Comparison of ENCODE assay signal across 3 cellular contexts in genomic region chr17:42695500-42695899, GRCh38.
TF ChIP-seq lines count a peak whose summit lies in the region.

No MANE protein-coding gene starts in this region.

TF ChIP-seq in SK-N-SH, 30 proteins besides CTCF, POLR2A, EP300 and RAD21 (continues in another document):
- TF ChIP-seq FOXJ3 (CRISPR knock-in tag; IDR thresholded peaks at IDR 0.05) (no peak), RXRA (IDR thresholded peaks at IDR 0.05; ENCODE audit: borderline replicate concordance, low read depth) (no peak), CHD2 (IDR thresholded peaks at IDR 0.05; ENCODE audit: low read length, partially characterized antibody) (no peak), MXI1 (IDR thresholded peaks at IDR 0.05; ENCODE audit: low read depth, low read length) (no peak), TAF1 (IDR thresholded peaks at IDR 0.05; ENCODE audit: borderline replicate concordance, low read depth, low read length) (no peak), TCF12 (IDR thresholded peaks at IDR 0.05) (no peak), SMC3 (IDR thresholded peaks at IDR 0.05; ENCODE audit: low read depth, low read length) (no peak), POLR2AphosphoS5 (IDR thresholded peaks at IDR 0.05; ENCODE audit: low read depth, low read length) (no peak), IRF3 (IDR thresholded peaks at IDR 0.05; ENCODE audit: low read depth, low read length) (no peak), GABPA (IDR thresholded peaks at IDR 0.05; ENCODE audit: low read depth) (no peak), MAX (IDR thresholded peaks at IDR 0.05; ENCODE audit: low read depth) (no peak), FOSL2 (IDR thresholded peaks at IDR 0.05; ENCODE audit: borderline replicate concordance, low read depth) (no peak), FOXM1 (IDR thresholded peaks at IDR 0.05; ENCODE audit: low read depth) (no peak), RCOR1 (IDR thresholded peaks at IDR 0.05; ENCODE audit: low read length) (no peak), NFIC (IDR thresholded peaks at IDR 0.05; ENCODE audit: borderline replicate concordance) (no peak)
- TF ChIP-seq, protein P1, sequence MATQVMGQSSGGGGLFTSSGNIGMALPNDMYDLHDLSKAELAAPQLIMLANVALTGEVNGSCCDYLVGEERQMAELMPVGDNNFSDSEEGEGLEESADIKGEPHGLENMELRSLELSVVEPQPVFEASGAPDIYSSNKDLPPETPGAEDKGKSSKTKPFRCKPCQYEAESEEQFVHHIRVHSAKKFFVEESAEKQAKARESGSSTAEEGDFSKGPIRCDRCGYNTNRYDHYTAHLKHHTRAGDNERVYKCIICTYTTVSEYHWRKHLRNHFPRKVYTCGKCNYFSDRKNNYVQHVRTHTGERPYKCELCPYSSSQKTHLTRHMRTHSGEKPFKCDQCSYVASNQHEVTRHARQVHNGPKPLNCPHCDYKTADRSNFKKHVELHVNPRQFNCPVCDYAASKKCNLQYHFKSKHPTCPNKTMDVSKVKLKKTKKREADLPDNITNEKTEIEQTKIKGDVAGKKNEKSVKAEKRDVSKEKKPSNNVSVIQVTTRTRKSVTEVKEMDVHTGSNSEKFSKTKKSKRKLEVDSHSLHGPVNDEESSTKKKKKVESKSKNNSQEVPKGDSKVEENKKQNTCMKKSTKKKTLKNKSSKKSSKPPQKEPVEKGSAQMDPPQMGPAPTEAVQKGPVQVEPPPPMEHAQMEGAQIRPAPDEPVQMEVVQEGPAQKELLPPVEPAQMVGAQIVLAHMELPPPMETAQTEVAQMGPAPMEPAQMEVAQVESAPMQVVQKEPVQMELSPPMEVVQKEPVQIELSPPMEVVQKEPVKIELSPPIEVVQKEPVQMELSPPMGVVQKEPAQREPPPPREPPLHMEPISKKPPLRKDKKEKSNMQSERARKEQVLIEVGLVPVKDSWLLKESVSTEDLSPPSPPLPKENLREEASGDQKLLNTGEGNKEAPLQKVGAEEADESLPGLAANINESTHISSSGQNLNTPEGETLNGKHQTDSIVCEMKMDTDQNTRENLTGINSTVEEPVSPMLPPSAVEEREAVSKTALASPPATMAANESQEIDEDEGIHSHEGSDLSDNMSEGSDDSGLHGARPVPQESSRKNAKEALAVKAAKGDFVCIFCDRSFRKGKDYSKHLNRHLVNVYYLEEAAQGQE (IDR thresholded peaks at IDR 0.05; ENCODE audit: low read depth, low read length), result no peak
- TF ChIP-seq, protein P2, sequence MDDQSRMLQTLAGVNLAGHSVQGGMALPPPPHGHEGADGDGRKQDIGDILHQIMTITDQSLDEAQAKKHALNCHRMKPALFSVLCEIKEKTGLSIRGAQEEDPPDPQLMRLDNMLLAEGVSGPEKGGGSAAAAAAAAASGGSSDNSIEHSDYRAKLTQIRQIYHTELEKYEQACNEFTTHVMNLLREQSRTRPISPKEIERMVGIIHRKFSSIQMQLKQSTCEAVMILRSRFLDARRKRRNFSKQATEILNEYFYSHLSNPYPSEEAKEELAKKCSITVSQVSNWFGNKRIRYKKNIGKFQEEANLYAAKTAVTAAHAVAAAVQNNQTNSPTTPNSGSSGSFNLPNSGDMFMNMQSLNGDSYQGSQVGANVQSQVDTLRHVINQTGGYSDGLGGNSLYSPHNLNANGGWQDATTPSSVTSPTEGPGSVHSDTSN (IDR thresholded peaks at IDR 0.05), result no peak

TF ChIP-seq in SK-N-SH treated with all-trans-retinoic acid at 6 μM for 48 hours, 23 proteins besides CTCF, POLR2A, EP300 and RAD21:
- TF ChIP-seq ZNF565 (CRISPR knock-in tag; conservative IDR thresholded peaks at IDR 0.05; ENCODE audit: low read depth) (no peak), CSRNP3 (CRISPR knock-in tag; IDR thresholded peaks at IDR 0.05) (no peak)

TF ChIP-seq in H1, 55 proteins besides CTCF, POLR2A, EP300 and RAD21:
- TF ChIP-seq SRF (IDR thresholded peaks at IDR 0.05; ENCODE audit: low read depth, low read length) (no peak), CBX5 (IDR thresholded peaks at IDR 0.05; ENCODE audit: low read depth, low read length) (no peak)
TF ChIP-seq in H1: peak in this region for 0.
